27 cellular contexts compared by ENCODE assay signal in the genomic region with DNA sequence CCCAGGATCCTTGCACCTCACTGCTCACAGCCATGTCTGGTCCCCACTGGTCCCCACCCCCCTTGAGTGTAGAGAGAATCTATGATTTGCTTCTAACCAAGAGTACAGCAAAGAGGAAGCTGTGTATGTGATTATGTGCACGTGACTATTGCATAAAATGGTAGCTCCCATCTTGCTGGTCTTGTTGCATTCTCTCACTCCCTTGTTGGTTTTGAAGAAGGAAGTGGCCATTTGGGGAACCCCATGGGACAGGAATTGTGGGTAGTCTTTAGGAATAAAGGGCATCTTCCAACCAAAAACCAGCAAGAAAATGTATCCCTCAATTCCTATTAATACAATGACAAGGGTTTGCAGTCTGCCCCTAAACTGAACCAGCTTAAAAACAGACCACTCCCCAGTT. TPM values are rescaled to one million over a fixed set of nuclear protein-coding genes. Genes with fewer than 3 reads are reported as not detected.
"Had no signal": no experiment of that assay in that cellular context is flagged by ENCODE, and none has a peak within 500 bp of the region (broad histone marks: within the 10 kb centered on the region; RNA-seq: fewer than 3 reads in every experiment).

No MANE protein-coding gene starts in this region.

- H3K4me1 Mint-ChIP-seq: immature natural killer cell had no signal

- H3K4me3 Mint-ChIP-seq: activated CD8-positive, alpha-beta T cell treated with anti-CD3 and anti-CD28 coated beads, Interleukin-2, amount 10 ng/mL, durations not matched to agents 7 days and 5 days; activated T-helper 1 cell treated with anti-CD3 and anti-CD28 coated beads, Interleukin-12 subunit alpha, Interleukin-12 subunit beta, Interleukin-2, Interleukin-4 antibody, amounts not matched to agents 30 ng/mL and 10 ng/mL and 1 ng/mL, durations not matched to agents 14 hours and 24 hours and 36 hours; effector memory CD8-positive, alpha-beta T cell; immature natural killer cell; memory B cell; natural killer cell treated with Interleukin-12 subunit alpha and Interleukin-12 subunit beta and Interleukin-15 and Interleukin-18, amount 100 ng/mL, for 72 hours had no signal

- H3K4me1 ChIP-seq: body of pancreas, right lobe of liver had no signal

- H3K27me3 ChIP-seq: body of pancreas, right lobe of liver had no signal

- DNase-seq: activated CD4-positive, alpha-beta T cell treated with anti-CD3 and anti-CD28 coated beads for 1 hour; activated CD4-positive, alpha-beta T cell treated with anti-CD3 and anti-CD28 coated beads, Interleukin-2, amount 50 U/mL, for 1 hour; activated CD8-positive, alpha-beta T cell treated with anti-CD3 and anti-CD28 coated beads, Interleukin-2, amount 10 ng/mL, durations not matched to agents 7 days and 5 days; activated gamma-delta T cell; activated naive CD4-positive, alpha-beta T cell treated with anti-CD3 and anti-CD28 coated beads, Interleukin-2, amount 50 U/mL, for 16 hours; anterior cingulate cortex; body of pancreas; effector memory CD8-positive, alpha-beta T cell; foreskin melanocyte; immature natural killer cell; kidney glomerular epithelial cell; posterior cingulate gyrus; stimulated activated CD4-positive, alpha-beta T cell treated with anti-CD3 and anti-CD28 coated beads, Interleukin-4, amount 100 ng/mL, for 24 hours; stimulated activated naive CD4-positive, alpha-beta T cell treated with Interleukin-2 at 50 U/mL for 16 hours; T-helper 9 cell had no signal

- H3K36me3 Mint-ChIP-seq: immature natural killer cell; memory B cell; natural killer cell treated with Interleukin-12 subunit alpha and Interleukin-12 subunit beta and Interleukin-15 and Interleukin-18, amount 100 ng/mL, for 72 hours had no signal

- ATAC-seq: activated CD8-positive, alpha-beta T cell treated with anti-CD3 and anti-CD28 coated beads, Interleukin-2, amount 10 ng/mL, durations not matched to agents 7 days and 5 days; body of pancreas; effector memory CD8-positive, alpha-beta T cell; esophagus mucosa; natural killer cell treated with Interleukin-12 subunit alpha and Interleukin-12 subunit beta and Interleukin-15 and Interleukin-18, amount 100 ng/mL, for 72 hours; right lobe of liver had no signal

- H3K27ac Mint-ChIP-seq: activated CD8-positive, alpha-beta T cell treated with anti-CD3 and anti-CD28 coated beads, Interleukin-2, amount 10 ng/mL, durations not matched to agents 7 days and 5 days; activated T-helper 1 cell treated with anti-CD3 and anti-CD28 coated beads, Interleukin-12 subunit alpha, Interleukin-12 subunit beta, Interleukin-2, Interleukin-4 antibody, amounts not matched to agents 30 ng/mL and 10 ng/mL and 1 ng/mL, durations not matched to agents 14 hours and 24 hours and 36 hours; effector memory CD8-positive, alpha-beta T cell; immature natural killer cell; memory B cell; natural killer cell treated with Interleukin-12 subunit alpha and Interleukin-12 subunit beta and Interleukin-15 and Interleukin-18, amount 100 ng/mL, for 72 hours had no signal

- H3K4me3 ChIP-seq: body of pancreas, hepatocyte, right lobe of liver, smooth muscle cell, thoracic aorta had no signal

- H3K79me2 ChIP-seq: hepatocyte had no signal

- H3K36me3 ChIP-seq: right lobe of liver, thoracic aorta had no signal

- H2AFZ ChIP-seq: hepatocyte had no signal

- H3K27ac ChIP-seq: body of pancreas, hepatocyte, right lobe of liver, thoracic aorta had no signal

- H3K9me3 Mint-ChIP-seq: activated T-helper 1 cell treated with anti-CD3 and anti-CD28 coated beads, Interleukin-12 subunit alpha, Interleukin-12 subunit beta, Interleukin-2, Interleukin-4 antibody, amounts not matched to agents 30 ng/mL and 10 ng/mL and 1 ng/mL, durations not matched to agents 14 hours and 24 hours and 36 hours; effector memory CD8-positive, alpha-beta T cell; immature natural killer cell; natural killer cell treated with Interleukin-12 subunit alpha and Interleukin-12 subunit beta and Interleukin-15 and Interleukin-18, amount 100 ng/mL, for 72 hours had no signal

- H3K9me3 ChIP-seq: body of pancreas, right lobe of liver, thoracic aorta had no signal

- H3K4me2 ChIP-seq: hepatocyte, smooth muscle cell had no signal

RNA-seq across cellular contexts. Expression of a gene that starts 5.2 kb away (rescaled TPM):
- total RNA-seq: activated CD8-positive, alpha-beta T cell treated with anti-CD3 and anti-CD28 coated beads, Interleukin-2, amount 10 ng/mL, durations not matched to agents 7 days and 5 days; activated T-helper 1 cell treated with anti-CD3 and anti-CD28 coated beads, Interleukin-12 subunit alpha, Interleukin-12 subunit beta, Interleukin-2, Interleukin-4 antibody, amounts not matched to agents 30 ng/mL and 10 ng/mL and 1 ng/mL, durations not matched to agents 14 hours and 24 hours and 36 hours; body of pancreas; dermis microvascular lymphatic vessel endothelial cell; endothelial cell of umbilical vein; hepatocyte; natural killer cell treated with Interleukin-12 subunit alpha and Interleukin-12 subunit beta and Interleukin-15 and Interleukin-18, amount 100 ng/mL, for 72 hours; smooth muscle cell; T-helper 1 cell treated with Interleukin-12 subunit alpha and Interleukin-12 subunit beta and Interleukin-4 antibody, amounts not matched to agents 30 ng/mL and 1 ng/mL, for 36 hours; thoracic aorta; urinary bladder had no signal
- polyA plus RNA-seq: endothelial cell of umbilical vein, hepatocyte, immature natural killer cell, smooth muscle cell had no signal

RNA-seq across cellular contexts. Expression of a gene that starts 42.3 kb away (rescaled TPM):
- total RNA-seq: activated CD8-positive, alpha-beta T cell treated with anti-CD3 and anti-CD28 coated beads, Interleukin-2, amount 10 ng/mL, durations not matched to agents 7 days and 5 days; activated T-helper 1 cell treated with anti-CD3 and anti-CD28 coated beads, Interleukin-12 subunit alpha, Interleukin-12 subunit beta, Interleukin-2, Interleukin-4 antibody, amounts not matched to agents 30 ng/mL and 10 ng/mL and 1 ng/mL, durations not matched to agents 14 hours and 24 hours and 36 hours; body of pancreas; dermis microvascular lymphatic vessel endothelial cell; endothelial cell of umbilical vein; hepatocyte; natural killer cell treated with Interleukin-12 subunit alpha and Interleukin-12 subunit beta and Interleukin-15 and Interleukin-18, amount 100 ng/mL, for 72 hours; smooth muscle cell; T-helper 1 cell treated with Interleukin-12 subunit alpha and Interleukin-12 subunit beta and Interleukin-4 antibody, amounts not matched to agents 30 ng/mL and 1 ng/mL, for 36 hours had no signal
- polyA plus RNA-seq: endothelial cell of umbilical vein, hepatocyte had no signal
